ENCODE assay signal across 16 cellular contexts in genomic region chr1:70910013-70910412, GRCh38.
DNase-seq lines count a peak whose midpoint lies in the region; ATAC-seq and TF ChIP-seq lines count a peak whose summit lies in the region.
"Had no signal": no experiment of that assay in that cellular context is flagged by ENCODE, and none has a peak within 500 bp of the region (broad histone marks: within the 10 kb centered on the region; RNA-seq: fewer than 3 reads in every experiment).

No MANE protein-coding gene starts in this region.

- peak overlapping the region; percentile 64 for H3K4me2 ChIP-seq in Loucy (ENCODE audit: low read depth, low read length, poor library complexity, severe bottlenecking)

- H3K36me3 Mint-ChIP-seq in chondrocyte (ENCODE audit: low read depth), result no peaks in the 10 kb centered on the region

- TF ChIP-seq CTCF in Loucy (conservative IDR thresholded peaks at IDR 0.05; ENCODE audit: low read length) (no peak), chondrocyte (IDR thresholded peaks at IDR 0.05) (no peak)

- no peaks in the 10 kb centered on the region for H3K4me1 Mint-ChIP-seq in chondrocyte (ENCODE audit: low read depth)

- H3K4me3 ChIP-seq in Loucy (ENCODE audit: low read length, poor library complexity, severe bottlenecking), result peak overlapping the region; percentile 37
- H3K4me3 ChIP-seq: adrenal gland, esophagus squamous epithelium, HAP-1 had no signal

- H3K27me3 Mint-ChIP-seq in chondrocyte (ENCODE audit: low read depth), result peaks cover 8% of the 10 kb centered on the region

- no peaks in the 10 kb centered on the region for H3K36me3 ChIP-seq in Loucy (ENCODE audit: insufficient read depth, low read length)
- H3K36me3 ChIP-seq: adrenal gland, esophagus squamous epithelium, HAP-1 had no signal

- H3K9me3 Mint-ChIP-seq in chondrocyte (ENCODE audit: low read depth), result peaks cover 4% of the 10 kb centered on the region

- H3F3A ChIP-seq in Loucy (ENCODE audit: low read depth), result peaks cover 18% of the 10 kb centered on the region

- H3K27me3 ChIP-seq in Loucy (ENCODE audit: insufficient read depth, low read length, poor library complexity, severe bottlenecking), result no peaks in the 10 kb centered on the region
- H3K27me3 ChIP-seq: adrenal gland, esophagus squamous epithelium had no signal

- peak; percentile 19 for DNase-seq in CD1c-positive myeloid dendritic cell (ENCODE audit: extremely low spot score)
- DNase-seq in effector CD4-positive, alpha-beta T cell, result no peak
- DNase-seq in 8988T, result no peak
- no peak for DNase-seq in inferior parietal cortex (ENCODE audit: extremely low spot score)
- no peak for DNase-seq in chondrocyte (ENCODE audit: low spot score)
- DNase-seq: activated CD8-positive, alpha-beta memory T cell treated with anti-CD3 and anti-CD28 coated beads, Interleukin-2, amount 50 U/mL, for 4 hours; adrenal gland; DMS53; esophagus squamous epithelium; mammary epithelial cell; nucleus accumbens; RPMI8226 had no signal

- H3K27ac Mint-ChIP-seq in chondrocyte (ENCODE audit: unreplicated experiment), result no peak overlapping the region

- H3K79me2 ChIP-seq in Loucy (ENCODE audit: insufficient read depth, low read length), result no peaks in the 10 kb centered on the region

- H2AFZ ChIP-seq in Loucy (ENCODE audit: low read length), result no peak overlapping the region

- H3K9me2 ChIP-seq in Loucy (replicated peaks; ENCODE audit: low read depth, low read length), result no peaks in the 10 kb centered on the region

- no peaks in the 10 kb centered on the region for H4K20me1 ChIP-seq in Loucy (ENCODE audit: insufficient read depth, low read length, poor library complexity, severe bottlenecking)

- ATAC-seq in GM19023 (IDR thresholded peaks at IDR 0.05; ENCODE audit: unreplicated experiment), result peak; percentile 57
- peak; percentile 64 for ATAC-seq in HG02798 (IDR thresholded peaks at IDR 0.05; ENCODE audit: poor library complexity, unreplicated experiment)

- no peaks in the 10 kb centered on the region for H3K9me3 ChIP-seq in Loucy (ENCODE audit: insufficient read depth, low read depth, low read length)
- H3K9me3 ChIP-seq: adrenal gland, esophagus squamous epithelium, HAP-1 had no signal

- H3K9ac ChIP-seq in Loucy (ENCODE audit: low read depth, low read length, poor library complexity, severe bottlenecking), result peak overlapping the region; percentile 50

- peaks cover 51% of the 10 kb centered on the region for H3K4me1 ChIP-seq in Loucy (ENCODE audit: insufficient read depth, low read length, poor library complexity, severe bottlenecking)
- H3K4me1 ChIP-seq: esophagus squamous epithelium, HAP-1 had no signal

- no peak overlapping the region for H3K4me3 Mint-ChIP-seq in chondrocyte (ENCODE audit: unreplicated experiment)
